Comparison of ENCODE assay signal across 15 cellular contexts in the genomic region with DNA sequence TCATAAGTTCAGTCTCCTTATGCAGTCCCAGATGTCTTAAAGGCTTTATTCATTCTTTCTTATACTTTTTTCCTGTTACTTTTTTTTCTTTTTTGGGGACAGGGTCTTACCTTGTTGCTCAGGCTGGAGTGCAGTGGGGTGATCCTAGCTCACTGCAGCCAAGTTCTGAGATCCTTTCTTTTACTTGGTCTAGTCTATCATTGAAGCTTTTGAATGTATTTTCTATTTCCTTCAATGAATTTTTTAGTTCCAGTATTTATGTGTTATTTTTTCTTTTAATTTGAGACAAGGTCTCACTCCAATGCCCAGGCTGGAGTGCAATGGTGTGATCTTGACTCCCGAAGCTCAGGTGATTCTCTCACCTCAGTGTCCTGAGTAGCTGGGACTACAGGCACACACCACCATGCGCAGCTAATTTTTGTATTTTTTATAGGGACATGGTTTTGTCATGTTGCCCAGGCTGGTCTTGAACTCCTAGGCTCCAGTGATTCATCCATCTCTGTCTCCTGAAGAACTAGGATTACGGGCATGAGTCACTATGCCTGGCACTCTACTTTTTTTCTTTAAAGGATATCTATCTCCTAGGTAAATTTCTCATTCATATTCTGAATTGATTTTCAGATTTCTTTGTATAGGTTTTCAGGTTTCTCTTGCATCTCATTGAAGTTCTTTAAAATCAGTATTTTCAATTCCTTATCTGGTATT. TPM values are rescaled to one million over a fixed set of nuclear protein-coding genes. Genes with fewer than 3 reads are reported as not detected.
DNase-seq lines count a peak whose midpoint lies in the region; ATAC-seq and TF ChIP-seq lines count a peak whose summit lies in the region.
"Had no signal": no experiment of that assay in that cellular context is flagged by ENCODE, and none has a peak within 500 bp of the region (broad histone marks: within the 10 kb centered on the region; RNA-seq: fewer than 3 reads in every experiment).

No MANE protein-coding gene starts in this region.

- peak overlapping the region; percentile 19 to 70 for H3K27ac Mint-ChIP-seq in natural killer cell treated with Interleukin-12 subunit alpha and Interleukin-12 subunit beta and Interleukin-15 and Interleukin-18, amount 100 ng/mL, for 72 hours
- H3K27ac Mint-ChIP-seq in natural killer cell = no peak overlapping the region
- H3K27ac Mint-ChIP-seq in activated T-helper 17 cell treated with anti-CD3 and anti-CD28 coated beads, Interleukin-2, amount 50 U/mL, for 72 hours = peak overlapping the region; percentile 13
- H3K27ac Mint-ChIP-seq: GM23338, HFFc6 had no signal

- peaks cover 36% of the 10 kb centered on the region for H3K36me3 Mint-ChIP-seq in natural killer cell treated with Interleukin-12 subunit alpha and Interleukin-12 subunit beta and Interleukin-15 and Interleukin-18, amount 100 ng/mL, for 72 hours
- peaks cover 37% of the 10 kb centered on the region for H3K36me3 Mint-ChIP-seq in natural killer cell
- H3K36me3 Mint-ChIP-seq in activated T-helper 17 cell treated with anti-CD3 and anti-CD28 coated beads, Interleukin-2, amount 50 U/mL, for 72 hours (ENCODE audit: low read depth) = peaks cover 37% of the 10 kb centered on the region

- in situ Hi-C loops in KBM-7 (cut with MboI; ENCODE audit: low pct_unique_long_range_greater_than_20kb, low sequenced_read_pairs) = no loop called here

- intact Hi-C loops in natural killer cell (cut with micrococcal nuclease) = no loop called here

- DNase-seq in natural killer cell treated with Interleukin-12 subunit alpha and Interleukin-12 subunit beta and Interleukin-15 and Interleukin-18, amount 100 ng/mL, for 72 hours (ENCODE audit: low spot score) = no peak
- no peak for DNase-seq in natural killer cell
- peak; percentile 23 for DNase-seq in KBM-7
- DNase-seq in NCI-H2196 (lab: John Stamatoyannopoulos, UW; ENCODE audit: unreplicated experiment) = no peak
- no peak for DNase-seq in hepatic stellate cell (ENCODE audit: low spot score)
- DNase-seq: HFFc6, NCI-H1436, NCI-H2029, NCI-H2171, NCI-H774, SW 1271 had no signal

- ATAC-seq in natural killer cell treated with Interleukin-12 subunit alpha and Interleukin-12 subunit beta and Interleukin-15 and Interleukin-18, amount 100 ng/mL, for 72 hours = no peak
- ATAC-seq in natural killer cell (no peak), GM19467 (IDR thresholded peaks at IDR 0.05; ENCODE audit: unreplicated experiment) (no peak)
- no peak for ATAC-seq in activated T-helper 17 cell treated with anti-CD3 and anti-CD28 coated beads, Interleukin-2, amount 50 U/mL, for 72 hours (replicated peaks)
- ATAC-seq: GM23338 had no signal

- no peaks in the 10 kb centered on the region for H3K27me3 Mint-ChIP-seq in natural killer cell treated with Interleukin-12 subunit alpha and Interleukin-12 subunit beta and Interleukin-15 and Interleukin-18, amount 100 ng/mL, for 72 hours
- peaks cover 0 to 2% of the 10 kb centered on the region in 2 donors for H3K27me3 Mint-ChIP-seq in natural killer cell (ENCODE audit: low read depth in 2 of 2)
- no peaks in the 10 kb centered on the region for H3K27me3 Mint-ChIP-seq in activated T-helper 17 cell treated with anti-CD3 and anti-CD28 coated beads, Interleukin-2, amount 50 U/mL, for 72 hours
- H3K27me3 Mint-ChIP-seq: IgD-negative memory B cell had no signal

- peak overlapping the region; percentile 65 for H3K4me3 Mint-ChIP-seq in natural killer cell treated with Interleukin-12 subunit alpha and Interleukin-12 subunit beta and Interleukin-15 and Interleukin-18, amount 100 ng/mL, for 72 hours
- H3K4me3 Mint-ChIP-seq in natural killer cell = no peak overlapping the region
- H3K4me3 Mint-ChIP-seq in activated T-helper 17 cell treated with anti-CD3 and anti-CD28 coated beads, Interleukin-2, amount 50 U/mL, for 72 hours = peak overlapping the region; percentile 19
- H3K4me3 Mint-ChIP-seq: GM23338, HFFc6 had no signal

- peaks cover 16 to 20% of the 10 kb centered on the region in 2 donors for H3K4me1 Mint-ChIP-seq in natural killer cell treated with Interleukin-12 subunit alpha and Interleukin-12 subunit beta and Interleukin-15 and Interleukin-18, amount 100 ng/mL, for 72 hours (ENCODE audit: low read depth in 2 of 2)
- peaks cover 7 to 9% of the 10 kb centered on the region in 2 donors for H3K4me1 Mint-ChIP-seq in natural killer cell
- no peaks in the 10 kb centered on the region for H3K4me1 Mint-ChIP-seq in activated T-helper 17 cell treated with anti-CD3 and anti-CD28 coated beads, Interleukin-2, amount 50 U/mL, for 72 hours
- H3K4me1 Mint-ChIP-seq: GM23338, IgD-negative memory B cell had no signal

- TF ChIP-seq CTCF in natural killer cell (IDR thresholded peaks at IDR 0.05) = no peak

- H3K9me3 Mint-ChIP-seq in natural killer cell treated with Interleukin-12 subunit alpha and Interleukin-12 subunit beta and Interleukin-15 and Interleukin-18, amount 100 ng/mL, for 72 hours = peaks cover 23% of the 10 kb centered on the region
- peaks cover 9 to 23% of the 10 kb centered on the region in 2 donors for H3K9me3 Mint-ChIP-seq in natural killer cell
- peaks cover 33% of the 10 kb centered on the region for H3K9me3 Mint-ChIP-seq in activated T-helper 17 cell treated with anti-CD3 and anti-CD28 coated beads, Interleukin-2, amount 50 U/mL, for 72 hours

RNA-seq across cellular contexts. Expression of a gene that starts 26.1 kb away (rescaled TPM):
- 10 to 100 TPM; 31.2 to 43.1 TPM for total RNA-seq in natural killer cell treated with Interleukin-12 subunit alpha and Interleukin-12 subunit beta and Interleukin-15 and Interleukin-18, amount 100 ng/mL, for 72 hours
- 10 to 100 TPM; 45.6 to 71.3 (median 55.6) TPM for total RNA-seq in natural killer cell
- total RNA-seq in activated T-helper 17 cell treated with anti-CD3 and anti-CD28 coated beads, Interleukin-2, amount 50 U/mL, for 72 hours = 10 to 100 TPM; 38.8 to 39.3 TPM

Comparison
In these comparisons a context has a peak if more than half of its experiments do, and no peak if none do; other contexts are left out.
1. H3K27ac Mint-ChIP-seq: peak in natural killer cell treated with Interleukin-12 subunit alpha and Interleukin-12 subunit beta and Interleukin-15 and Interleukin-18, amount 100 ng/mL, for 72 hours (2 of 2) and activated T-helper 17 cell treated with anti-CD3 and anti-CD28 coated beads, Interleukin-2, amount 50 U/mL, for 72 hours (single experiment); none in natural killer cell (0 of 2).